8 cellular contexts compared by ENCODE assay signal in the genomic region with DNA sequence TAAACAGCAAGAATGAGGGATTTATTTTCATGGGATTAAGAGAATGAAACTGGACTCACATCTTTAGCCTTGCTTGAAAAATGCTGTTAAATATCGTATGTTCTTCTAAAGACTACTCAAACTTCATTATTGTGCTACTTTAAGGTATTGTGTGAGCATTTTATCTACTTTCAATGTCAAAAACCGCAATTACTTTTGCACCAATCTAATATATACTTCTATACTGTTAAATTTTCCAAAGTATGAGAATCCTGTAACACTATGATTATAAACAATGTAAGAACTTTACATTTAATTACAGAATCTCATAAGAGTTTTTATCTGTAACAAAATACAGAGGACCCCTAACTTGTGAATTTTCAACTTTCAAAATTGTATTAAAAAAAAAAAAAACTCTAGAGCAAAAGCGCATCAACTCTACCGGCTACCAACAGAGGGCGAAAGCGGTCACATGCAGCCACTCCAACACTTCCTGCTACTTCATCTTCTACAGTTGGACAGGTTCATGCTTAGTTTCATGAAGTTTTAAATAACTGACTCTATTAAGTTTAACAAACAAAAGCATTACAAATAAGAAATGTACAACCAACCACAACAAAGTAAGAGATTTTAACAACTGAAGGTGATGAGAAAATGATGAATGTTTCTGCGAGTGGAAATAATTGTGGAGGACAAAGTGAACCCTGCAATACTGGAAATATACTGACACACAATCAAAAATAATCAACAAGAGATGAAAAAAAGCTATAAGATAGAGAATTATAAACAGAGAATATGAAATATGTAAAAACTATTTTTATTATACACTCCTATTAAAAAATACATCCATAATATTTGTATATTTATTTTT.
A peak's percentile ranks its signal among the peaks of the same experiment; 100 is the strongest.
DNase-seq lines count a peak whose midpoint lies in the region; ATAC-seq and TF ChIP-seq lines count a peak whose summit lies in the region.

No MANE protein-coding gene starts in this region.

- no peaks in the 10 kb centered on the region for H3K9me3 Mint-ChIP-seq in activated T-helper 2 cell treated with anti-CD3 and anti-CD28 coated beads, Interferon-gamma antibody, Interleukin-2, Interleukin-4, amounts not matched to agents 10 μg/mL and 5 μg/mL and 100 μg/mL, durations not matched to agents 14 hours and 24 hours and 36 hours

- H3K9ac ChIP-seq in GM23248, result no peak overlapping the region

- 83 to 85% methylated on average over 7 of the region's 7 CpGs for WGBS in GM23248 (ENCODE audit: low coverage in 1 of 2, low lambda C conversion rate in 2 of 2, missing lambda C conversion rate in 2 of 2), 2 experiments

- H3K4me3 ChIP-seq in AG10803 (ENCODE audit: low read length) (no peak overlapping the region), GM23248 (no peak overlapping the region), PC-9 (no peak overlapping the region)

- TF ChIP-seq CTCF in AG10803 (conservative IDR thresholded peaks at IDR 0.05; ENCODE audit: low read length) (peak; percentile 80), PC-9 (conservative IDR thresholded peaks at IDR 0.05) (peak; percentile 82)

- no peak overlapping the region for H3K4me2 ChIP-seq in GM23248 (ENCODE audit: unreplicated experiment)
- no peak overlapping the region for H3K4me2 ChIP-seq in PC-9

- CTCF ChIA-PET in PC-9 (lab: Charles Lee), result no interaction called here

- H4K20me1 ChIP-seq in GM23248 (ENCODE audit: insufficient read depth) (peaks cover 37% of the 10 kb centered on the region), PC-9 (ENCODE audit: insufficient read depth) (peaks cover 26% of the 10 kb centered on the region)

- H2AFZ ChIP-seq in GM23248, result no peak overlapping the region
- H2AFZ ChIP-seq in PC-9, result no peak overlapping the region

- no peaks in the 10 kb centered on the region for H3K9me2 ChIP-seq in GM23248 (ENCODE audit: insufficient read depth)
- no peaks in the 10 kb centered on the region for H3K9me2 ChIP-seq in PC-9 (ENCODE audit: insufficient read depth)

- no peaks in the 10 kb centered on the region for H3K36me3 Mint-ChIP-seq in activated T-helper 2 cell treated with anti-CD3 and anti-CD28 coated beads, Interferon-gamma antibody, Interleukin-2, Interleukin-4, amounts not matched to agents 10 μg/mL and 5 μg/mL and 100 μg/mL, durations not matched to agents 14 hours and 24 hours and 36 hours (ENCODE audit: low read depth)

- H3K9me3 ChIP-seq in GM23248 (ENCODE audit: low read depth), result no peaks in the 10 kb centered on the region
- no peaks in the 10 kb centered on the region for H3K9me3 ChIP-seq in PC-9 (ENCODE audit: insufficient read depth, low read depth)

- in situ Hi-C loops in GM23248 (cut with MboI), result no loop called here

- H3K27me3 Mint-ChIP-seq in activated T-helper 2 cell treated with anti-CD3 and anti-CD28 coated beads, Interferon-gamma antibody, Interleukin-2, Interleukin-4, amounts not matched to agents 10 μg/mL and 5 μg/mL and 100 μg/mL, durations not matched to agents 14 hours and 24 hours and 36 hours (ENCODE audit: low read depth), result no peaks in the 10 kb centered on the region

- H3K4me3 Mint-ChIP-seq in activated T-helper 2 cell treated with anti-CD3 and anti-CD28 coated beads, Interferon-gamma antibody, Interleukin-2, Interleukin-4, amounts not matched to agents 10 μg/mL and 5 μg/mL and 100 μg/mL, durations not matched to agents 14 hours and 24 hours and 36 hours (ENCODE audit: low read depth), result no peak overlapping the region

- H3K79me2 ChIP-seq in GM23248 (ENCODE audit: insufficient read depth) (peaks cover 100% of the 10 kb centered on the region), PC-9 (ENCODE audit: low read depth) (peaks cover 64% of the 10 kb centered on the region)

- H3K4me1 ChIP-seq in GM23248 (ENCODE audit: insufficient read depth) (peaks cover 11% of the 10 kb centered on the region; the same call in 1 of the 2 replicates), PC-9 (replicated peaks; ENCODE audit: insufficient read depth) (no peaks in the 10 kb centered on the region)

- no peak for ATAC-seq in left ventricle myocardium superior

- no TSS peak for BruUV-seq in PC-9 (replicated peaks; lab: Mats Ljungman, UMichigan)

- H3K36me3 ChIP-seq in GM23248 (ENCODE audit: low read depth) (no peaks in the 10 kb centered on the region), PC-9 (ENCODE audit: low read depth) (no peaks in the 10 kb centered on the region)

- intact Hi-C loops in PC-9 (cut with micrococcal nuclease; ENCODE audit: unreplicated experiment) (loop anchor here (5.0 kb wide), 2 partner anchors 171 to 631 kb away; no protein-coding TSS in a partner anchor), left ventricle myocardium superior (cut with micrococcal nuclease) (no loop called here)
- intact Hi-C loops in activated T-helper 2 cell treated with anti-CD3 and anti-CD28 coated beads, Interferon-gamma antibody, Interleukin-2, Interleukin-4, amounts not matched to agents 10 μg/mL and 5 μg/mL and 100 μg/mL, durations not matched to agents 14 hours and 24 hours and 36 hours (cut with micrococcal nuclease), result loop anchor here (2.0 to 5.0 kb wide), 4 partner anchors 20 to 211 kb away; a partner anchor contains a TSS

- H3K4me1 Mint-ChIP-seq in activated T-helper 2 cell treated with anti-CD3 and anti-CD28 coated beads, Interferon-gamma antibody, Interleukin-2, Interleukin-4, amounts not matched to agents 10 μg/mL and 5 μg/mL and 100 μg/mL, durations not matched to agents 14 hours and 24 hours and 36 hours (ENCODE audit: low read depth), result peaks cover 17% of the 10 kb centered on the region

- POLR2A ChIA-PET in PC-9 (lab: Charles Lee; ENCODE audit: unreplicated experiment), result no interaction called here

- peaks cover 13% of the 10 kb centered on the region; the same call in 1 of the 2 replicates for H3F3A ChIP-seq in GM23248 (ENCODE audit: insufficient read depth)
- H3F3A ChIP-seq in PC-9 (ENCODE audit: insufficient read depth, low read depth), result no peaks in the 10 kb centered on the region; the same call in 1 of the 2 replicates

- DNase-seq in AG10803 (ENCODE audit: low read depth) (peak; percentile 35), GM23248 (peak; percentile 63), PC-9 (peak in 1 of 2 experiments; percentile 37), left ventricle myocardium superior (peak; percentile 38), KG1 (lab: John Stamatoyannopoulos, UW) (no peak)
- peak; percentile 40 for DNase-seq in activated T-helper 2 cell treated with anti-CD3 and anti-CD28 coated beads, Interferon-gamma antibody, Interleukin-2, Interleukin-4, amounts not matched to agents 10 μg/mL and 5 μg/mL and 100 μg/mL, durations not matched to agents 14 hours and 24 hours and 36 hours (ENCODE audit: low spot score)
- DNase-seq in stimulated activated CD4-positive, alpha-beta T cell treated with anti-CD3 and anti-CD28 coated beads, Interleukin-1b, Interleukin-23, amount 100 ng/mL, for 48 hours, result peak; percentile 49
- no peak for DNase-seq in NK-92 treated with Interleukin-12 subunit alpha and Interleukin-12 subunit beta, amount 100 ng/mL, for 24 hours (lab: John Stamatoyannopoulos, UW)

- H3K27ac ChIP-seq in GM23248 (no peak overlapping the region), PC-9 (no peak overlapping the region)

- H3K27me3 ChIP-seq in GM23248 (replicated peaks; ENCODE audit: insufficient read depth), result no peaks in the 10 kb centered on the region
- no peaks in the 10 kb centered on the region for H3K27me3 ChIP-seq in PC-9 (ENCODE audit: insufficient read depth, low read depth)

- no peak overlapping the region for H3K27ac Mint-ChIP-seq in activated T-helper 2 cell treated with anti-CD3 and anti-CD28 coated beads, Interferon-gamma antibody, Interleukin-2, Interleukin-4, amounts not matched to agents 10 μg/mL and 5 μg/mL and 100 μg/mL, durations not matched to agents 14 hours and 24 hours and 36 hours

Comparison
In these comparisons a context has a peak if more than half of its experiments do, and no peak if none do; other contexts are left out.
1. DNase-seq: peak in AG10803 (single experiment), GM23248 (single experiment), activated T-helper 2 cell treated with anti-CD3 and anti-CD28 coated beads, Interferon-gamma antibody, Interleukin-2, Interleukin-4, amounts not matched to agents 10 μg/mL and 5 μg/mL and 100 μg/mL, durations not matched to agents 14 hours and 24 hours and 36 hours (single experiment), left ventricle myocardium superior (single experiment) and stimulated activated CD4-positive, alpha-beta T cell treated with anti-CD3 and anti-CD28 coated beads, Interleukin-1b, Interleukin-23, amount 100 ng/mL, for 48 hours (single experiment); none in KG1 (single experiment) and NK-92 treated with Interleukin-12 subunit alpha and Interleukin-12 subunit beta, amount 100 ng/mL, for 24 hours (single experiment).